8 cellular contexts compared by ENCODE assay signal in the genomic region with DNA sequence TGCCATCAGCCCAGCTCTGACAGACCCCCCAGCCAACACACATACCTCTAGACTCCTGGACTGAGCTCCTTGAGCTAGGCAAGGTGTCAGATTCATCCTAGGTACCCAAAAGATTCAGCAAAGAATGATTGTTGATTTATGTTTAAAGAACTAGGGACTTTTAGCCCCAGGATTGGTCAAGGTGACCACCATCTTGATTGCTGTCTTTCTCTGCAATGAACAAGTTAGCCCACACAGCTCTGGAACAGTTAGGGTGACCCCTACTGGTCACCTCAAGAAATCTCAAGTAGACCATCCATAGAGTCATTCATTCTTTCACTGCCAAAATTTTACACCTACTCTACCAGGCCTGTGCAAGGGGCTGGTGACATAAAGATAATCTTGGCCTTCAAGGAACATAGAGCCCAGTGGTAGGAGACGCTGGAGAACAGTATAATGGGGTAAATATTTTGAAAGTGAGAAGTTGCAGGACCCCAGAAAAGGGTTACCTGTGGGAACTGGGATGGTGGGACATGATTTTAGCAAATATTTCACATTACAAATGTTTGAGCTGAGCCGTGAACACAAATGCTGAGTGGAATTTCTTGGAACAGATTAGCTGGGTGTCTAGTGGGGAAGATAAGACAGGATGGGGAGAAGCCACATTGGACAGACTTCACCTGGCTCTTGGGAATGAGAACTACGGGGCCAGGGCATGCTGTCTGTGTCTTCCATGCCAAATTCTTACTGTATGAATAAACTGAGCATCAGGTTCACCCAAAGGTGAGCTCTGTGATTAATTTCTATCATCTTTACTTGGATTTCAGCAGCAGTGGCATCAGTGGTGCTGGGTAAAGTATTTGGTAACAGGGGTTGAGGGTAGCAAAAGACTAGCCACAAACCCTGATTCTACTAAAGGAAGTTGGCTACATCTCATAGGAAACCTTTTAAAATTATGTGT. TPM values are rescaled to one million over a fixed set of nuclear protein-coding genes. Genes with fewer than 3 reads are reported as not detected.
DNase-seq lines count a peak whose midpoint lies in the region; ATAC-seq and TF ChIP-seq lines count a peak whose summit lies in the region.

No MANE protein-coding gene starts in this region.

- no peaks in the 10 kb centered on the region for H3K9me3 Mint-ChIP-seq in activated T-helper 1 cell treated with anti-CD3 and anti-CD28 coated beads, Interleukin-12 subunit alpha, Interleukin-12 subunit beta, Interleukin-2, Interleukin-4 antibody, amounts not matched to agents 30 ng/mL and 10 ng/mL and 1 ng/mL, durations not matched to agents 14 hours and 24 hours and 36 hours

- H3K36me3 Mint-ChIP-seq in activated T-helper 1 cell treated with anti-CD3 and anti-CD28 coated beads, Interleukin-12 subunit alpha, Interleukin-12 subunit beta, Interleukin-2, Interleukin-4 antibody, amounts not matched to agents 30 ng/mL and 10 ng/mL and 1 ng/mL, durations not matched to agents 14 hours and 24 hours and 36 hours (ENCODE audit: low read depth), result no peaks in the 10 kb centered on the region

- H3K4me3 ChIP-seq in HEK293 (ENCODE audit: low read depth, low read length), result no peak overlapping the region

- 0 out of 2 replicates have a peak, but pooled peaks have one; percentile 22 for TF ChIP-seq CTCF in HEK293 (tag by site-specific recombination; IDR thresholded peaks at IDR 0.05)

- peaks cover 2% of the 10 kb centered on the region for H3K27me3 Mint-ChIP-seq in activated T-helper 1 cell treated with anti-CD3 and anti-CD28 coated beads, Interleukin-12 subunit alpha, Interleukin-12 subunit beta, Interleukin-2, Interleukin-4 antibody, amounts not matched to agents 30 ng/mL and 10 ng/mL and 1 ng/mL, durations not matched to agents 14 hours and 24 hours and 36 hours (ENCODE audit: insufficient read depth)

- H3K27ac ChIP-seq in HEK293 (ENCODE audit: extremely low read depth, low read depth, low read length), result no peak overlapping the region

- H3K36me3 ChIP-seq in HEK293 (ENCODE audit: control insufficient read depth in 2 of 2, insufficient read depth in 1 of 2, low read length in 2 of 2), result no peaks in the 10 kb centered on the region

- CTCF ChIA-PET in HEK293 (lab: Yijun Ruan, JAX), result interaction anchor here (0.5 to 5.2 kb wide), 22 partner anchors 11 to 1005 kb away, joined by 3 to 41 read pairs (median 3); no protein-coding TSS in a partner anchor

- POLR2A ChIA-PET in HEK293 (lab: Yijun Ruan, JAX), result interaction anchor here (1.5 kb wide), 1 partner anchor 114 kb away, joined by 3 read pairs; a partner anchor contains a TSS

- H3K4me1 ChIP-seq in HEK293 (ENCODE audit: control insufficient read depth, insufficient read depth, low read length), result no peaks in the 10 kb centered on the region

- no peaks in the 10 kb centered on the region for H3K9me3 ChIP-seq in HEK293 (ENCODE audit: control insufficient read depth, insufficient read depth, low read depth, low read length)

- H3K4me3 Mint-ChIP-seq in activated T-helper 1 cell treated with anti-CD3 and anti-CD28 coated beads, Interleukin-12 subunit alpha, Interleukin-12 subunit beta, Interleukin-2, Interleukin-4 antibody, amounts not matched to agents 30 ng/mL and 10 ng/mL and 1 ng/mL, durations not matched to agents 14 hours and 24 hours and 36 hours, result no peak overlapping the region

- peaks cover 36% of the 10 kb centered on the region for H3K4me1 Mint-ChIP-seq in activated T-helper 1 cell treated with anti-CD3 and anti-CD28 coated beads, Interleukin-12 subunit alpha, Interleukin-12 subunit beta, Interleukin-2, Interleukin-4 antibody, amounts not matched to agents 30 ng/mL and 10 ng/mL and 1 ng/mL, durations not matched to agents 14 hours and 24 hours and 36 hours (ENCODE audit: low read depth)

- ATAC-seq in HG03095 (IDR thresholded peaks at IDR 0.05; ENCODE audit: unreplicated experiment), result no peak

- no peak overlapping the region for H3K27ac Mint-ChIP-seq in activated T-helper 1 cell treated with anti-CD3 and anti-CD28 coated beads, Interleukin-12 subunit alpha, Interleukin-12 subunit beta, Interleukin-2, Interleukin-4 antibody, amounts not matched to agents 30 ng/mL and 10 ng/mL and 1 ng/mL, durations not matched to agents 14 hours and 24 hours and 36 hours

- DNase-seq in SIG-M5 treated with dmso at 0.1 percent for 504 hours (lab: John Stamatoyannopoulos, UW; ENCODE audit: unreplicated experiment) (peak; percentile 36), SIG-M5 (lab: John Stamatoyannopoulos, UW) (no peak), NCI-H526 (lab: John Stamatoyannopoulos, UW) (peak; percentile 32 to 74), glomerular endothelial cell (ENCODE audit: extremely low read depth, low read depth, low spot score) (peak; percentile 73), pons (ENCODE audit: low spot score) (peak; percentile 83)
- peak; percentile 16 for DNase-seq in activated T-helper 1 cell treated with anti-CD3 and anti-CD28 coated beads, Interleukin-12 subunit alpha, Interleukin-12 subunit beta, Interleukin-2, Interleukin-4 antibody, amounts not matched to agents 30 ng/mL and 10 ng/mL and 1 ng/mL, durations not matched to agents 14 hours and 24 hours and 36 hours (ENCODE audit: low spot score)

- intact Hi-C loops in activated T-helper 1 cell treated with anti-CD3 and anti-CD28 coated beads, Interleukin-12 subunit alpha, Interleukin-12 subunit beta, Interleukin-2, Interleukin-4 antibody, amounts not matched to agents 30 ng/mL and 10 ng/mL and 1 ng/mL, durations not matched to agents 14 hours and 24 hours and 36 hours (cut with micrococcal nuclease), result loop anchor here (1.0 to 5.0 kb wide), 5 partner anchors 81 to 248 kb away; a partner anchor contains a TSS

TF ChIP-seq in HEK293, 187 proteins besides CTCF, POLR2A, EP300 and RAD21:
- TF ChIP-seq ZNF157 (tag by site-specific recombination; IDR thresholded peaks at IDR 0.05), result no peak
- peak; percentile 64 for TF ChIP-seq ZNF654 (tag by site-specific recombination; IDR thresholded peaks at IDR 0.05; ENCODE audit: low read depth)
- TF ChIP-seq ZNF324 (tag by site-specific recombination; IDR thresholded peaks at IDR 0.05), result no peak
- TF ChIP-seq, protein P1, sequence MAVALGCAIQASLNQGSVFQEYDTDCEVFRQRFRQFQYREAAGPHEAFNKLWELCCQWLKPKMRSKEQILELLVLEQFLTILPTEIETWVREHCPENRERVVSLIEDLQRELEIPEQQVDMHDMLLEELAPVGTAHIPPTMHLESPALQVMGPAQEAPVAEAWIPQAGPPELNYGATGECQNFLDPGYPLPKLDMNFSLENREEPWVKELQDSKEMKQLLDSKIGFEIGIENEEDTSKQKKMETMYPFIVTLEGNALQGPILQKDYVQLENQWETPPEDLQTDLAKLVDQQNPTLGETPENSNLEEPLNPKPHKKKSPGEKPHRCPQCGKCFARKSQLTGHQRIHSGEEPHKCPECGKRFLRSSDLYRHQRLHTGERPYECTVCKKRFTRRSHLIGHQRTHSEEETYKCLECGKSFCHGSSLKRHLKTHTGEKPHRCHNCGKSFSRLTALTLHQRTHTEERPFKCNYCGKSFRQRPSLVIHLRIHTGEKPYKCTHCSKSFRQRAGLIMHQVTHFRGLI (tag by site-specific recombination; IDR thresholded peaks at IDR 0.05), result no peak

RNA-seq across cellular contexts. Expression of a gene that starts 39.1 kb away (rescaled TPM):
- not detected in 2 replicates for total RNA-seq in activated T-helper 1 cell treated with anti-CD3 and anti-CD28 coated beads, Interleukin-12 subunit alpha, Interleukin-12 subunit beta, Interleukin-2, Interleukin-4 antibody, amounts not matched to agents 30 ng/mL and 10 ng/mL and 1 ng/mL, durations not matched to agents 14 hours and 24 hours and 36 hours
- total RNA-seq in glomerular endothelial cell, result 0.29 and 1.4 TPM in 2 replicates
